In genomic region chr22:33018232-33018864, GRCh38 we compare ENCODE assay signal across 9 cellular contexts. TPM values are rescaled to one million over a fixed set of nuclear protein-coding genes. Genes with fewer than 3 reads are reported as not detected.
DNase-seq lines count a peak whose midpoint lies in the region; ATAC-seq, FAIRE-seq and TF ChIP-seq lines count a peak whose summit lies in the region.
"Had no signal": no experiment of that assay in that cellular context is flagged by ENCODE, and none has a peak within 500 bp of the region (broad histone marks: within the 10 kb centered on the region; RNA-seq: fewer than 3 reads in every experiment).

No MANE protein-coding gene starts in this region.

- in situ Hi-C loops in HepG2 (cut with HindIII; ENCODE audit: extremely low pct_ligation_motif_present, low pct_unique_long_range_greater_than_20kb): loop anchor here (5.0 kb wide), 1 partner anchor 184 kb away; no protein-coding TSS in a partner anchor

- H2AFZ ChIP-seq in HepG2 (ENCODE audit: low read length): no peak overlapping the region

- no peaks in the 10 kb centered on the region for H3K79me2 ChIP-seq in HepG2 (ENCODE audit: insufficient read depth, low read length)

- intact Hi-C loops in HepG2 (cut with micrococcal nuclease; ENCODE audit: unreplicated experiment): loop anchor here (1.0 to 10.0 kb wide), 3 partner anchors 30 to 185 kb away; no protein-coding TSS in a partner anchor

- H3K27ac Mint-ChIP-seq in T-helper 17 cell (peak overlapping the region; percentile 53), chondrocyte (ENCODE audit: unreplicated experiment) (no peak overlapping the region)

- peaks cover 17% of the 10 kb centered on the region for H3K4me1 ChIP-seq in HepG2 (ENCODE audit: insufficient read depth, low read length)

- H3K27ac ChIP-seq in HepG2 (ENCODE audit: extremely low read length, insufficient read depth, low read length): no peak overlapping the region

- POLR2A ChIA-PET in HepG2 (lab: Yijun Ruan, JAX): interaction anchor here (1.0 kb wide), 1 partner anchor 40 kb away, joined by 4 read pairs; the partner anchor contains the start of gene SYN3

- 0 out of 2 replicates have a peak, but pooled peaks have one; percentile 24 for TF ChIP-seq RAD21 in HepG2 (CRISPR knock-in tag; IDR thresholded peaks at IDR 0.05)

- TF ChIP-seq EP300 in HepG2 (IDR thresholded peaks at IDR 0.05; ENCODE audit: low read depth in 2 of 2, low read length in 2 of 2) (no peak), HepG2 (CRISPR knock-in tag; IDR thresholded peaks at IDR 0.05; ENCODE audit: borderline replicate concordance) (no peak)

- H3K4me3 Mint-ChIP-seq in T-helper 17 cell (no peak overlapping the region), chondrocyte (ENCODE audit: unreplicated experiment) (no peak overlapping the region)

- no peaks in the 10 kb centered on the region for H3K27me3 ChIP-seq in HepG2 (ENCODE audit: control insufficient read depth in 1 of 2, insufficient read depth in 2 of 2, low read length in 2 of 2)

- no peaks in the 10 kb centered on the region for H3K9me3 Mint-ChIP-seq in chondrocyte (ENCODE audit: low read depth)

- CTCF ChIA-PET in HepG2 (lab: Yijun Ruan, JAX; ENCODE audit: low intra/inter-chr PET ratio, low total read pairs): interaction anchor here (1.1 to 3.6 kb wide), 5 partner anchors 31 to 192 kb away, joined by 3 to 17 read pairs (median 11); no protein-coding TSS in a partner anchor

- H3K4me2 ChIP-seq in HepG2 (ENCODE audit: low read depth, low read length): no peak overlapping the region

- H3K9me3 ChIP-seq in T-helper 17 cell (ENCODE audit: control insufficient read depth, low read length, poor library complexity, severe bottlenecking) (no peaks in the 10 kb centered on the region), HepG2 (ENCODE audit: low read length) (no peaks in the 10 kb centered on the region)

- H4K20me1 ChIP-seq in HepG2 (ENCODE audit: insufficient read depth, low read length): peaks cover 8% of the 10 kb centered on the region; the same call in 1 of the 2 replicates

- TF ChIP-seq CTCF in chondrocyte (IDR thresholded peaks at IDR 0.05): peak; percentile 88
- TF ChIP-seq CTCF in HepG2 (CRISPR knock-in tag; IDR thresholded peaks at IDR 0.05): peak; percentile 87

- no peak for TF ChIP-seq POLR2A in HepG2 (IDR thresholded peaks at IDR 0.05; ENCODE audit: insufficient read depth in 1 of 2, low read depth in 2 of 2, low read length in 2 of 2)

- DNase-seq in EH (ENCODE audit: low read depth) (peak; percentile 53), T-helper 17 cell (peak in 1 of 3 donors; percentile 11), chondrocyte (ENCODE audit: low spot score) (no peak), HepG2 (ENCODE audit: low spot score) (peak; percentile 43), KG1 (lab: John Stamatoyannopoulos, UW) (no peak)
- DNase-seq in Jurkat, Clone E6-1 (ENCODE audit: low read depth, low spot score): peak; percentile 16
- peak; percentile 76 for DNase-seq in stimulated activated CD8-positive, alpha-beta memory T cell treated with anti-CD3 and anti-CD28 coated beads, Interleukin-4, amount 100 ng/mL, for 48 hours

- H3K36me3 Mint-ChIP-seq in T-helper 17 cell (ENCODE audit: low read depth): no peaks in the 10 kb centered on the region
- H3K36me3 Mint-ChIP-seq in chondrocyte (ENCODE audit: low read depth): no peaks in the 10 kb centered on the region

- no peak overlapping the region for H3K9ac ChIP-seq in HepG2 (ENCODE audit: insufficient read depth, low read depth, low read length)

- no peaks in the 10 kb centered on the region for H3K36me3 ChIP-seq in HepG2 (replicated peaks in 1 of 2; ENCODE audit: control insufficient read depth in 1 of 2, insufficient read depth in 2 of 2, low read length in 2 of 2)

- FAIRE-seq in HepG2 (lab: Jason Lieb, UNC): peak; percentile 43

- peaks cover 12% of the 10 kb centered on the region for H3K4me1 Mint-ChIP-seq in T-helper 17 cell
- no peaks in the 10 kb centered on the region for H3K4me1 Mint-ChIP-seq in chondrocyte (ENCODE audit: low read depth)

- H3K27me3 Mint-ChIP-seq in T-helper 17 cell: peaks cover 19% of the 10 kb centered on the region
- peaks cover 16% of the 10 kb centered on the region for H3K27me3 Mint-ChIP-seq in chondrocyte (ENCODE audit: low read depth)

- ATAC-seq in T-helper 17 cell (peak; percentile 50), HepG2 (peak; percentile 89), HG03045 (IDR thresholded peaks at IDR 0.05; ENCODE audit: unreplicated experiment) (no peak)

- BruUV-seq in HepG2 (replicated peaks; lab: Mats Ljungman, UMichigan): no TSS peak

- WGBS in HepG2 (ENCODE audit: low lambda C conversion rate): 57% methylated on average over 7 of the region's 7 CpGs

- no peak overlapping the region for H3K4me3 ChIP-seq in Jurkat, Clone E6-1 (ENCODE audit: low read length)
- no peak overlapping the region for H3K4me3 ChIP-seq in HepG2 (replicated peaks in 1 of 3; ENCODE audit: insufficient read depth in 1 of 3, low read depth in 2 of 3, low read length in 3 of 3)

TF ChIP-seq in HepG2, 621 proteins besides CTCF, POLR2A, EP300 and RAD21:
- peak; percentile 75 for TF ChIP-seq SMC3 (IDR thresholded peaks at IDR 0.05; ENCODE audit: low read length)
- TF ChIP-seq REPIN1 (CRISPR knock-in tag; IDR thresholded peaks at IDR 0.05; ENCODE audit: borderline replicate concordance, low read depth): 0 out of 2 replicates have a peak, but pooled peaks have one; percentile 25
- no peak for TF ChIP-seq MZF1 (CRISPR knock-in tag; IDR thresholded peaks at IDR 0.05; ENCODE audit: borderline replicate concordance)
- no peak for TF ChIP-seq PRDM10 (CRISPR knock-in tag; IDR thresholded peaks at IDR 0.05; ENCODE audit: low read depth)
- TF ChIP-seq XRCC5 (optimal IDR thresholded peaks at IDR 0.05; ENCODE audit: low read length): peak; percentile 51
- peak; percentile 78 for TF ChIP-seq STAG1 (CRISPR knock-in tag; IDR thresholded peaks at IDR 0.05)
- no peak for TF ChIP-seq ZNF256 (CRISPR knock-in tag; conservative IDR thresholded peaks at IDR 0.05)
- TF ChIP-seq ZFX (CRISPR knock-in tag; IDR thresholded peaks at IDR 0.05; ENCODE audit: low read depth): 0 out of 2 replicates have a peak, but pooled peaks have one; percentile 19
- TF ChIP-seq NFIB (CRISPR knock-in tag; IDR thresholded peaks at IDR 0.05; ENCODE audit: borderline replicate concordance): no peak
- TF ChIP-seq SRF (IDR thresholded peaks at IDR 0.05; ENCODE audit: low read depth, low read length): peak; percentile 9; the same call in 1 of the 2 replicates
TF ChIP-seq in HepG2: peak in this region for 6.

RNA-seq across cellular contexts. Expression of gene SYN3, which starts 39.8 kb away (rescaled TPM):
- polyA plus RNA-seq in Jurkat, Clone E6-1 (2012; ENCODE audit: insufficient read depth, insufficient read length): not detected
- total RNA-seq in T-helper 17 cell (1 to 10 TPM in 1 of 2 donors, not detected in 1; 1.3 TPM), chondrocyte (not detected in 3 replicates), HepG2 (2016; rRNA removed; fragmentation: Illumina TruSeq; extraction: Trizol) (3.9 and 7.6 TPM in 2 replicates)
- 16.9 and 20.4 TPM in 2 replicates for total RNA-seq in HepG2 (2016; cell fraction: cytosol; rRNA removed; fragmentation: Illumina TruSeq; extraction: Trizol; ENCODE audit: low read depth)
- total RNA-seq in HepG2 (2016; cell fraction: insoluble cytoplasmic fraction; rRNA removed; fragmentation: Illumina TruSeq; extraction: Trizol): 2.6 and 6.9 TPM in 2 replicates
- total RNA-seq in HepG2 (2016; cell fraction: membrane; rRNA removed; fragmentation: Illumina TruSeq; extraction: Trizol): 6.7 and 8.1 TPM in 2 replicates
- total RNA-seq in HepG2 (2016; cell fraction: nucleus; rRNA removed; fragmentation: Illumina TruSeq; extraction: Trizol): 19.3 and 22.8 TPM in 2 replicates
- 2.5 and 3.0 TPM in 2 replicates for polyA plus RNA-seq in HepG2 (2011; rRNA removed)
- polyA plus RNA-seq in HepG2 (2011; cell fraction: cytosol; rRNA removed): 0.77 and 1.0 TPM in 2 replicates
- polyA plus RNA-seq in HepG2 (2011; cell fraction: nucleus; rRNA removed): 10.4 and 10.5 TPM in 2 replicates
- polyA plus RNA-seq in HepG2 (2012): 2.3 and 2.6 TPM in 2 replicates
- 0.84 and 1.0 TPM in 2 replicates for polyA plus RNA-seq in HepG2 (2016; cell fraction: cytosol; fragmentation: Illumina TruSeq; extraction: Trizol; ENCODE audit: low read depth)
- 3.0 and 5.8 TPM in 2 replicates for polyA plus RNA-seq in HepG2 (2016; cell fraction: insoluble cytoplasmic fraction; fragmentation: Illumina TruSeq; extraction: Trizol; ENCODE audit: low read depth)
- polyA plus RNA-seq in HepG2 (2016; cell fraction: membrane; fragmentation: Illumina TruSeq; extraction: Trizol; ENCODE audit: low read depth): 1.3 and 1.5 TPM in 2 replicates
- polyA plus RNA-seq in HepG2 (2016; cell fraction: nucleus; fragmentation: Illumina TruSeq; extraction: Trizol; ENCODE audit: insufficient read depth, low read depth): 7.3 and 9.0 TPM in 2 replicates
- 16.0 TPM in 1 of 2 replicates, not detected in the other for polyA minus RNA-seq in HepG2 (2011; rRNA and poly(A)+ RNA removed; ENCODE audit: low replicate concordance)
- polyA minus RNA-seq in HepG2 (2011; cell fraction: cytosol; rRNA and poly(A)+ RNA removed): 1.5 and 1.6 TPM in 2 replicates
- 23.3 and 26.9 TPM in 2 replicates for polyA minus RNA-seq in HepG2 (2011; cell fraction: nucleus; rRNA and poly(A)+ RNA removed)
- total RNA-seq: T-helper 2 cell treated with Interferon-gamma antibody and Interleukin-4, amounts not matched to agents 100 ng/mL and 5 ng/mL, for 36 hours had no signal

Comparison
In these comparisons a context has a peak if more than half of its experiments do, and no peak if none do; other contexts are left out.
1. DNase-seq: peak in EH (single experiment), Jurkat, Clone E6-1 (single experiment), HepG2 (single experiment) and stimulated activated CD8-positive, alpha-beta memory T cell treated with anti-CD3 and anti-CD28 coated beads, Interleukin-4, amount 100 ng/mL, for 48 hours (single experiment); none in chondrocyte (single experiment) and KG1 (single experiment).